Comparison of ENCODE assay signal across 27 cellular contexts in genomic region chr3:142165194-142165593, GRCh38. TPM values are rescaled to one million over a fixed set of nuclear protein-coding genes. Genes with fewer than 3 reads are reported as not detected.
A peak's percentile ranks its signal among the peaks of the same experiment; 100 is the strongest.
DNase-seq lines count a peak whose midpoint lies in the region; ATAC-seq and TF ChIP-seq lines count a peak whose summit lies in the region.
"Had no signal": no experiment of that assay in that cellular context is flagged by ENCODE, and none has a peak within 500 bp of the region (broad histone marks: within the 10 kb centered on the region; RNA-seq: fewer than 3 reads in every experiment).

No MANE protein-coding gene starts in this region.

- H3K4me3 Mint-ChIP-seq in stimulated activated naive B cell treated with anti-CD40 and anti-IgM and Interleukin-4, amounts not matched to agents 10 μg/mL and 1 μg/mL and 100 μg/mL, for 72 hours: no peak overlapping the region
- H3K4me3 Mint-ChIP-seq: CD4-positive, alpha-beta T cell; natural killer cell treated with Interleukin-12 subunit alpha and Interleukin-12 subunit beta and Interleukin-15 and Interleukin-18, amount 100 ng/mL, for 72 hours; T-helper 17 cell had no signal

- no peak for ATAC-seq in SK-N-SH treated with all-trans-retinoic acid at 6 μM for 48 hours
- no peak for ATAC-seq in stimulated activated naive B cell treated with anti-CD40 and anti-IgM and Interleukin-4, amounts not matched to agents 10 μg/mL and 1 μg/mL and 100 μg/mL, for 72 hours (replicated peaks)
- ATAC-seq: gastroesophageal sphincter; left colon; mucosa of descending colon; natural killer cell treated with Interleukin-12 subunit alpha and Interleukin-12 subunit beta and Interleukin-15 and Interleukin-18, amount 100 ng/mL, for 72 hours; T-helper 17 cell; upper lobe of right lung had no signal

- no peak for TF ChIP-seq CTCF in SK-N-SH (IDR thresholded peaks at IDR 0.05)
- no peak for TF ChIP-seq CTCF in choroid plexus epithelial cell (conservative IDR thresholded peaks at IDR 0.05; ENCODE audit: low read depth, low read length)
- no peak for TF ChIP-seq CTCF in sigmoid colon (IDR thresholded peaks at IDR 0.05)

- no peak for TF ChIP-seq POLR2A in sigmoid colon (IDR thresholded peaks at IDR 0.05)

- POLR2A ChIA-PET in SK-N-SH (lab: Yijun Ruan, JAX): no interaction called here

- H3K79me2 ChIP-seq in SK-N-SH (ENCODE audit: insufficient read depth): no peaks in the 10 kb centered on the region

- no peak overlapping the region for H3K9ac ChIP-seq in SK-N-SH
- no peak overlapping the region for H3K9ac ChIP-seq in skeletal muscle satellite cell (ENCODE audit: low read depth, low read length)

- H3K9me3 ChIP-seq in SK-N-SH (no peaks in the 10 kb centered on the region), skeletal muscle satellite cell (replicated peaks; ENCODE audit: low read length) (no peaks in the 10 kb centered on the region), sigmoid colon (no peaks in the 10 kb centered on the region)
- H3K9me3 ChIP-seq: gastroesophageal sphincter, MG63, mucosa of descending colon, suprapubic skin, upper lobe of right lung had no signal

- intact Hi-C loops in sigmoid colon (cut with DNase I): no loop called here

- H3K4me1 ChIP-seq in SK-N-SH (ENCODE audit: control insufficient read depth in 1 of 2, insufficient read depth in 2 of 2, low read depth in 1 of 2, low read length in 1 of 2): no peaks in the 10 kb centered on the region
- H3K4me1 ChIP-seq in skeletal muscle satellite cell (ENCODE audit: control insufficient read depth, insufficient read depth, low read length): peaks cover 25% of the 10 kb centered on the region
- H3K4me1 ChIP-seq in sigmoid colon: no peaks in the 10 kb centered on the region
- H3K4me1 ChIP-seq: gastroesophageal sphincter, suprapubic skin, upper lobe of right lung had no signal

- DNase-seq in SK-N-SH: no peak
- peak; percentile 6 for DNase-seq in MV-4-11 (lab: John Stamatoyannopoulos, UW)
- peak; percentile 43 for DNase-seq in choroid plexus epithelial cell (ENCODE audit: low read depth)
- DNase-seq in stimulated activated naive B cell treated with anti-CD40 and anti-IgM and Interleukin-4, amounts not matched to agents 10 μg/mL and 1 μg/mL and 100 μg/mL, for 72 hours: no peak
- DNase-seq in substantia nigra (lab: John Stamatoyannopoulos, UW): no peak
- no peak for DNase-seq in sigmoid colon
- DNase-seq: 8988T; activated CD4-positive, alpha-beta T cell treated with anti-CD3 and anti-CD28 coated beads, Interleukin-2, amount 50 U/mL, for 4 hours; activated naive CD4-positive, alpha-beta T cell; AML-193; CD4-positive, alpha-beta T cell; hippocampal formation; left colon; MG63; mucosa of descending colon; NCI-H1436 treated with DMSO at 0.1 percent for 48 hours; NCI-H446; NCI-H82; stimulated activated naive CD4-positive, alpha-beta T cell; T-helper 17 cell; upper lobe of right lung had no signal

- H3K36me3 ChIP-seq in SK-N-SH (replicated peaks in 1 of 2; ENCODE audit: control insufficient read depth in 1 of 2, insufficient read depth in 2 of 2, low read length in 1 of 2): peaks cover 11 to 37% of the 10 kb centered on the region in 2 experiments
- H3K36me3 ChIP-seq in skeletal muscle satellite cell (ENCODE audit: insufficient read depth, low read length): peaks cover 52% of the 10 kb centered on the region
- peaks cover 7 to 78% (median 22%) of the 10 kb centered on the region in 4 donors for H3K36me3 ChIP-seq in sigmoid colon

- H3K4me1 Mint-ChIP-seq in stimulated activated naive B cell treated with anti-CD40 and anti-IgM and Interleukin-4, amounts not matched to agents 10 μg/mL and 1 μg/mL and 100 μg/mL, for 72 hours: no peaks in the 10 kb centered on the region

- 84% methylated on average over 3 of the region's 3 CpGs for WGBS in SK-N-SH (ENCODE audit: low lambda C conversion rate)
- 96 to 97% methylated on average over 3 of the region's 3 CpGs for WGBS in sigmoid colon, 2 donors

- no peaks in the 10 kb centered on the region for H3K9me3 Mint-ChIP-seq in stimulated activated naive B cell treated with anti-CD40 and anti-IgM and Interleukin-4, amounts not matched to agents 10 μg/mL and 1 μg/mL and 100 μg/mL, for 72 hours
- H3K9me3 Mint-ChIP-seq: CD4-positive, alpha-beta T cell; natural killer cell treated with Interleukin-12 subunit alpha and Interleukin-12 subunit beta and Interleukin-15 and Interleukin-18, amount 100 ng/mL, for 72 hours had no signal

- TF ChIP-seq EP300 in SK-N-SH (IDR thresholded peaks at IDR 0.05; ENCODE audit: borderline replicate concordance in 1 of 2, low read depth in 1 of 2, low read length in 1 of 2) (no peak), sigmoid colon (IDR thresholded peaks at IDR 0.05) (no peak)

- no peaks in the 10 kb centered on the region for H3K27me3 ChIP-seq in SK-N-SH (ENCODE audit: insufficient read depth)
- no peaks in the 10 kb centered on the region for H3K27me3 ChIP-seq in skeletal muscle satellite cell (ENCODE audit: control insufficient read depth, insufficient read depth, low read length)
- H3K27me3 ChIP-seq in sigmoid colon: no peaks in the 10 kb centered on the region
- H3K27me3 ChIP-seq: gastroesophageal sphincter, MG63, suprapubic skin, upper lobe of right lung had no signal

- no peak overlapping the region for H3K27ac Mint-ChIP-seq in stimulated activated naive B cell treated with anti-CD40 and anti-IgM and Interleukin-4, amounts not matched to agents 10 μg/mL and 1 μg/mL and 100 μg/mL, for 72 hours
- H3K27ac Mint-ChIP-seq: CD4-positive, alpha-beta T cell; T-helper 17 cell had no signal

- H3K36me3 Mint-ChIP-seq in stimulated activated naive B cell treated with anti-CD40 and anti-IgM and Interleukin-4, amounts not matched to agents 10 μg/mL and 1 μg/mL and 100 μg/mL, for 72 hours: peaks cover 16 to 32% of the 10 kb centered on the region in 2 donors

- H3K9me2 ChIP-seq in SK-N-SH: no peaks in the 10 kb centered on the region

- no peaks in the 10 kb centered on the region for H4K20me1 ChIP-seq in SK-N-SH (ENCODE audit: insufficient read depth)

- H3K27me3 Mint-ChIP-seq in stimulated activated naive B cell treated with anti-CD40 and anti-IgM and Interleukin-4, amounts not matched to agents 10 μg/mL and 1 μg/mL and 100 μg/mL, for 72 hours: no peaks in the 10 kb centered on the region
- H3K27me3 Mint-ChIP-seq: CD4-positive, alpha-beta T cell; natural killer cell treated with Interleukin-12 subunit alpha and Interleukin-12 subunit beta and Interleukin-15 and Interleukin-18, amount 100 ng/mL, for 72 hours; T-helper 17 cell had no signal

- CTCF ChIA-PET in SK-N-SH (lab: Yijun Ruan, JAX): interaction anchor here (0.7 to 1.1 kb wide), 2 partner anchors 14 to 817 kb away, joined by 3 read pairs; no protein-coding TSS in a partner anchor

- H3K4me3 ChIP-seq in SK-N-SH (ENCODE audit: low read depth in 2 of 2, low read length in 1 of 2) (no peak overlapping the region), choroid plexus epithelial cell (ENCODE audit: low read depth, low read length) (no peak overlapping the region), skeletal muscle satellite cell (ENCODE audit: low read length) (no peak overlapping the region), sigmoid colon (no peak overlapping the region)
- H3K4me3 ChIP-seq: gastroesophageal sphincter, MG63, mucosa of descending colon, skin epidermis, suprapubic skin, upper lobe of right lung had no signal

- TF ChIP-seq RAD21 in SK-N-SH (IDR thresholded peaks at IDR 0.05; ENCODE audit: low read length): no peak

- H3F3A ChIP-seq in SK-N-SH (replicated peaks; ENCODE audit: insufficient read depth): peaks cover 14% of the 10 kb centered on the region

- no peak overlapping the region for H2AFZ ChIP-seq in SK-N-SH (ENCODE audit: low read depth)

- H3K27ac ChIP-seq in SK-N-SH (ENCODE audit: low read depth in 2 of 2, low read length in 1 of 2) (no peak overlapping the region; a peak in 1 of 4 replicates), substantia nigra (ENCODE audit: low read depth, low read length, poor library complexity, severe bottlenecking) (no peak overlapping the region), sigmoid colon (no peak overlapping the region)
- H3K27ac ChIP-seq: gastroesophageal sphincter, skin epidermis, suprapubic skin, upper lobe of right lung had no signal

- H3K4me2 ChIP-seq in SK-N-SH (no peak overlapping the region), skeletal muscle satellite cell (ENCODE audit: low read length) (peak overlapping the region; percentile 14)

TF ChIP-seq in SK-N-SH, 30 proteins besides CTCF, POLR2A, EP300 and RAD21 (continues in another document):
- TF ChIP-seq FOSL2 (IDR thresholded peaks at IDR 0.05; ENCODE audit: borderline replicate concordance, low read depth) (no peak), TAF1 (IDR thresholded peaks at IDR 0.05; ENCODE audit: borderline replicate concordance, low read depth, low read length) (no peak), MXI1 (IDR thresholded peaks at IDR 0.05; ENCODE audit: low read depth, low read length) (no peak), RFX5 (IDR thresholded peaks at IDR 0.05; ENCODE audit: low read length) (no peak), GABPA (IDR thresholded peaks at IDR 0.05; ENCODE audit: low read depth) (no peak), POLR2AphosphoS5 (IDR thresholded peaks at IDR 0.05; ENCODE audit: low read depth, low read length) (no peak), ELF1 (IDR thresholded peaks at IDR 0.05) (no peak), NRF1 (IDR thresholded peaks at IDR 0.05; ENCODE audit: low read depth, low read length) (no peak), JUND (IDR thresholded peaks at IDR 0.05) (peak; percentile 24; the same call in 1 of the 2 replicates)

TF ChIP-seq in SK-N-SH treated with all-trans-retinoic acid at 6 μM for 48 hours, 23 proteins besides CTCF, POLR2A, EP300 and RAD21 (continues in another document):
- TF ChIP-seq CREB5 (CRISPR knock-in tag; IDR thresholded peaks at IDR 0.05; ENCODE audit: low read depth) (no peak), ZFP3 (CRISPR knock-in tag; IDR thresholded peaks at IDR 0.05) (no peak), BACH2 (CRISPR knock-in tag; IDR thresholded peaks at IDR 0.05; ENCODE audit: borderline replicate concordance) (no peak), ZFP30 (CRISPR knock-in tag; IDR thresholded peaks at IDR 0.05) (no peak)

RNA-seq across cellular contexts. Expression of gene TFDP2, which starts 15.8 kb away (rescaled TPM):
- 8.6 and 11.0 TPM in 2 replicates for polyA plus RNA-seq in SK-N-SH (2012; rRNA removed)
- polyA plus RNA-seq in SK-N-SH (2012; cell fraction: cytosol; rRNA removed): 12.9 and 34.1 TPM in 2 replicates
- polyA plus RNA-seq in SK-N-SH (2012; cell fraction: nucleus; rRNA removed): 10.5 and 15.8 TPM in 2 replicates
- total RNA-seq in skeletal muscle satellite cell (2012; rRNA removed): 15.5 and 21.8 TPM in 2 replicates
- total RNA-seq in sigmoid colon: 10 to 100 TPM; 52.3 to 74.8 (median 61.4) TPM
- 10 to 100 TPM; 14.3 to 16.8 (median 15.7) TPM for polyA plus RNA-seq in sigmoid colon

Comparison
In these comparisons a context has a peak if more than half of its experiments do, and no peak if none do; other contexts are left out.
1. DNase-seq: peak in MV-4-11 (single experiment) and choroid plexus epithelial cell (single experiment); none in SK-N-SH (single experiment), stimulated activated naive B cell treated with anti-CD40 and anti-IgM and Interleukin-4, amounts not matched to agents 10 μg/mL and 1 μg/mL and 100 μg/mL, for 72 hours (single experiment), substantia nigra (0 of 49) and sigmoid colon (single experiment).